ENCODE assay signal across 34 cellular contexts in genomic region chr7:40394382-40394781, GRCh38.
"Had no signal": no experiment of that assay in that cellular context is flagged by ENCODE, and none has a peak within 500 bp of the region (broad histone marks: within the 10 kb centered on the region; RNA-seq: fewer than 3 reads in every experiment).

No MANE protein-coding gene starts in this region.

- H3K27me3 Mint-ChIP-seq: activated CD4-positive, alpha-beta memory T cell treated with anti-CD3 and anti-CD28 coated beads for 36 hours; activated CD4-positive, alpha-beta T cell treated with anti-CD3 and anti-CD28 coated beads for 36 hours; activated CD4-positive, alpha-beta T cell treated with anti-CD3 and anti-CD28 coated beads, Interleukin-2, amount 10 ng/mL, durations not matched to agents 24 days and 14 days; activated CD8-positive, alpha-beta memory T cell treated with anti-CD3 and anti-CD28 coated beads, Interleukin-2, amount 10 ng/mL, durations not matched to agents 7 days and 5 days; activated naive CD4-positive, alpha-beta T cell treated with anti-CD3 and anti-CD28 coated beads, Interleukin-2, amount 50 U/mL, for 24 hours; activated naive CD8-positive, alpha-beta T cell treated with anti-CD3 and anti-CD28 coated beads for 36 hours; activated naive CD8-positive, alpha-beta T cell treated with anti-CD3 and anti-CD28 coated beads, Interleukin-2, amount 50 U/mL, for 24 hours; T-helper 17 cell had no signal

- H3K27me3 ChIP-seq: adrenal gland, body of pancreas, colonic mucosa, esophagus squamous epithelium, gastroesophageal sphincter, heart right ventricle had no signal

- H3K4me3 ChIP-seq: adrenal gland, body of pancreas, colonic mucosa, esophagus squamous epithelium, gastroesophageal sphincter, heart right ventricle had no signal

- H3K27ac ChIP-seq: adrenal gland, body of pancreas, colonic mucosa, epithelial cell of prostate, esophagus squamous epithelium, gastroesophageal sphincter, heart right ventricle had no signal

- ATAC-seq: activated CD4-positive, alpha-beta T cell treated with anti-CD3 and anti-CD28 coated beads for 36 hours; activated CD8-positive, alpha-beta memory T cell treated with anti-CD3 and anti-CD28 coated beads, Interleukin-2, amount 10 ng/mL, durations not matched to agents 7 days and 5 days; activated CD8-positive, alpha-beta T cell treated with anti-CD3 and anti-CD28 coated beads, Interleukin-2, amount 10 ng/mL, durations not matched to agents 7 days and 5 days; activated naive CD8-positive, alpha-beta T cell treated with anti-CD3 and anti-CD28 coated beads, Interleukin-2, amount 50 U/mL, for 24 hours; body of pancreas; gastroesophageal sphincter; heart right ventricle; T-helper 17 cell had no signal

- H3K9me3 Mint-ChIP-seq: activated CD4-positive, alpha-beta T cell treated with anti-CD3 and anti-CD28 coated beads, Interleukin-2, amount 10 ng/mL, durations not matched to agents 24 days and 14 days; activated naive CD4-positive, alpha-beta T cell treated with anti-CD3 and anti-CD28 coated beads for 36 hours; activated naive CD4-positive, alpha-beta T cell treated with anti-CD3 and anti-CD28 coated beads, Interleukin-2, amount 50 U/mL, for 24 hours; activated naive CD8-positive, alpha-beta T cell treated with anti-CD3 and anti-CD28 coated beads, Interleukin-2, amount 50 U/mL, for 24 hours; activated T-helper 1 cell treated with anti-CD3 and anti-CD28 coated beads, Interleukin-12 subunit alpha, Interleukin-12 subunit beta, Interleukin-2, Interleukin-4 antibody, amounts not matched to agents 30 ng/mL and 10 ng/mL and 1 ng/mL, durations not matched to agents 14 hours and 24 hours and 36 hours; activated T-helper 2 cell treated with anti-CD3 and anti-CD28 coated beads, Interferon-gamma antibody, Interleukin-2, Interleukin-4, amounts not matched to agents 10 μg/mL and 5 μg/mL and 100 μg/mL, durations not matched to agents 14 hours and 24 hours and 36 hours; T-helper 2 cell treated with Interferon-gamma antibody and Interleukin-4, amounts not matched to agents 5 μg/mL and 100 μg/mL, for 36 hours had no signal

- H3K9me3 ChIP-seq: adrenal gland, body of pancreas, colonic mucosa, esophagus squamous epithelium, gastroesophageal sphincter had no signal

- DNase-seq: activated CD4-positive, alpha-beta memory T cell treated with anti-CD3 and anti-CD28 coated beads for 36 hours; activated CD4-positive, alpha-beta T cell treated with anti-CD3 and anti-CD28 coated beads for 36 hours; activated CD4-positive, alpha-beta T cell treated with anti-CD3 and anti-CD28 coated beads, Interleukin-2, amount 10 ng/mL, durations not matched to agents 24 days and 14 days; activated CD4-positive, CD25-positive, alpha-beta regulatory T cell; activated CD4-positive, CD25-positive, alpha-beta regulatory T cell treated with anti-CD3 and anti-CD28 coated beads, Interleukin-2, amount 50 U/mL, for 72 hours; activated CD8-positive, alpha-beta memory T cell treated with anti-CD3 and anti-CD28 coated beads, Interleukin-2, amount 10 ng/mL, durations not matched to agents 7 days and 5 days; activated CD8-positive, alpha-beta memory T cell treated with anti-CD3 and anti-CD28 coated beads, Interleukin-2, amount 50 U/mL, for 4 hours; activated CD8-positive, alpha-beta T cell treated with anti-CD3 and anti-CD28 coated beads, Interleukin-2, amount 10 ng/mL, durations not matched to agents 7 days and 5 days; activated effector memory CD4-positive, alpha-beta T cell treated with anti-CD3 and anti-CD28 coated beads, Interleukin-2, amount 50 U/mL, for 16 hours; activated naive CD4-positive, alpha-beta T cell treated with anti-CD3 and anti-CD28 coated beads for 36 hours; activated naive CD8-positive, alpha-beta T cell treated with anti-CD3 and anti-CD28 coated beads for 36 hours; activated naive CD8-positive, alpha-beta T cell treated with anti-CD3 and anti-CD28 coated beads, Interleukin-2, amount 50 U/mL, for 24 hours; activated T-cell treated with anti-CD3 and anti-CD28 coated beads, Interleukin-2, amount 50 U/mL, for 1 hour; activated T-cell treated with anti-CD3 and anti-CD28 coated beads, Interleukin-2, amount 50 U/mL, for 48 hours; adrenal gland; amygdala; aorta; body of pancreas; caudate nucleus; colonic mucosa; effector CD8-positive, alpha-beta T cell; esophagus squamous epithelium; foreskin melanocyte; heart right ventricle; T-helper 17 cell; T1000 had no signal

- H3K27ac Mint-ChIP-seq: activated CD4-positive, alpha-beta memory T cell treated with anti-CD3 and anti-CD28 coated beads for 36 hours; activated CD4-positive, alpha-beta T cell treated with anti-CD3 and anti-CD28 coated beads for 36 hours; activated CD4-positive, alpha-beta T cell treated with anti-CD3 and anti-CD28 coated beads, Interleukin-2, amount 10 ng/mL, durations not matched to agents 24 days and 14 days; activated CD8-positive, alpha-beta memory T cell treated with anti-CD3 and anti-CD28 coated beads, Interleukin-2, amount 10 ng/mL, durations not matched to agents 7 days and 5 days; activated CD8-positive, alpha-beta T cell treated with anti-CD3 and anti-CD28 coated beads, Interleukin-2, amount 10 ng/mL, durations not matched to agents 7 days and 5 days; activated naive CD4-positive, alpha-beta T cell treated with anti-CD3 and anti-CD28 coated beads for 36 hours; activated naive CD4-positive, alpha-beta T cell treated with anti-CD3 and anti-CD28 coated beads, Interleukin-2, amount 50 U/mL, for 24 hours; activated naive CD8-positive, alpha-beta T cell treated with anti-CD3 and anti-CD28 coated beads for 36 hours; activated naive CD8-positive, alpha-beta T cell treated with anti-CD3 and anti-CD28 coated beads, Interleukin-2, amount 50 U/mL, for 24 hours; activated T-helper 1 cell treated with anti-CD3 and anti-CD28 coated beads, Interleukin-12 subunit alpha, Interleukin-12 subunit beta, Interleukin-2, Interleukin-4 antibody, amounts not matched to agents 30 ng/mL and 10 ng/mL and 1 ng/mL, durations not matched to agents 14 hours and 24 hours and 36 hours; activated T-helper 2 cell treated with anti-CD3 and anti-CD28 coated beads, Interferon-gamma antibody, Interleukin-2, Interleukin-4, amounts not matched to agents 10 μg/mL and 5 μg/mL and 100 μg/mL, durations not matched to agents 14 hours and 24 hours and 36 hours; T-helper 17 cell; T-helper 2 cell treated with Interferon-gamma antibody and Interleukin-4, amounts not matched to agents 5 μg/mL and 100 μg/mL, for 36 hours had no signal

- FAIRE-seq: endometrium, endothelial cell of umbilical vein had no signal

- H3K4me1 Mint-ChIP-seq: activated CD4-positive, alpha-beta T cell treated with anti-CD3 and anti-CD28 coated beads for 36 hours; activated CD4-positive, alpha-beta T cell treated with anti-CD3 and anti-CD28 coated beads, Interleukin-2, amount 10 ng/mL, durations not matched to agents 24 days and 14 days; activated CD8-positive, alpha-beta memory T cell treated with anti-CD3 and anti-CD28 coated beads, Interleukin-2, amount 10 ng/mL, durations not matched to agents 7 days and 5 days; activated naive CD4-positive, alpha-beta T cell treated with anti-CD3 and anti-CD28 coated beads, Interleukin-2, amount 50 U/mL, for 24 hours; activated naive CD8-positive, alpha-beta T cell treated with anti-CD3 and anti-CD28 coated beads for 36 hours; activated naive CD8-positive, alpha-beta T cell treated with anti-CD3 and anti-CD28 coated beads, Interleukin-2, amount 50 U/mL, for 24 hours; T-helper 17 cell had no signal

- H3K4me3 Mint-ChIP-seq: activated CD4-positive, alpha-beta memory T cell treated with anti-CD3 and anti-CD28 coated beads for 36 hours; activated CD4-positive, alpha-beta T cell treated with anti-CD3 and anti-CD28 coated beads for 36 hours; activated CD4-positive, alpha-beta T cell treated with anti-CD3 and anti-CD28 coated beads, Interleukin-2, amount 10 ng/mL, durations not matched to agents 24 days and 14 days; activated CD8-positive, alpha-beta memory T cell treated with anti-CD3 and anti-CD28 coated beads, Interleukin-2, amount 10 ng/mL, durations not matched to agents 7 days and 5 days; activated CD8-positive, alpha-beta T cell treated with anti-CD3 and anti-CD28 coated beads, Interleukin-2, amount 10 ng/mL, durations not matched to agents 7 days and 5 days; activated naive CD4-positive, alpha-beta T cell treated with anti-CD3 and anti-CD28 coated beads for 36 hours; activated naive CD4-positive, alpha-beta T cell treated with anti-CD3 and anti-CD28 coated beads, Interleukin-2, amount 50 U/mL, for 24 hours; activated naive CD8-positive, alpha-beta T cell treated with anti-CD3 and anti-CD28 coated beads for 36 hours; activated naive CD8-positive, alpha-beta T cell treated with anti-CD3 and anti-CD28 coated beads, Interleukin-2, amount 50 U/mL, for 24 hours; activated T-helper 1 cell treated with anti-CD3 and anti-CD28 coated beads, Interleukin-12 subunit alpha, Interleukin-12 subunit beta, Interleukin-2, Interleukin-4 antibody, amounts not matched to agents 30 ng/mL and 10 ng/mL and 1 ng/mL, durations not matched to agents 14 hours and 24 hours and 36 hours; T-helper 17 cell; T-helper 2 cell treated with Interferon-gamma antibody and Interleukin-4, amounts not matched to agents 5 μg/mL and 100 μg/mL, for 36 hours had no signal

- H3K36me3 ChIP-seq: adrenal gland, colonic mucosa, esophagus squamous epithelium, gastroesophageal sphincter, heart right ventricle had no signal

- H3K36me3 Mint-ChIP-seq: activated CD4-positive, alpha-beta memory T cell treated with anti-CD3 and anti-CD28 coated beads for 36 hours; activated CD8-positive, alpha-beta memory T cell treated with anti-CD3 and anti-CD28 coated beads, Interleukin-2, amount 10 ng/mL, durations not matched to agents 7 days and 5 days; activated naive CD4-positive, alpha-beta T cell treated with anti-CD3 and anti-CD28 coated beads, Interleukin-2, amount 50 U/mL, for 24 hours; activated naive CD8-positive, alpha-beta T cell treated with anti-CD3 and anti-CD28 coated beads for 36 hours had no signal

- H3K4me1 ChIP-seq: adrenal gland, body of pancreas, colonic mucosa, esophagus squamous epithelium had no signal
